ENCODE assay signal across 8 cellular contexts in genomic region chr19:7506385-7507328, GRCh38. TPM values are rescaled to one million over a fixed set of nuclear protein-coding genes. Genes with fewer than 3 reads are reported as not detected.
DNase-seq lines count a peak whose midpoint lies in the region; ATAC-seq and TF ChIP-seq lines count a peak whose summit lies in the region.

No MANE protein-coding gene starts in this region.

- peaks cover 4% of the 10 kb centered on the region for H3K4me1 ChIP-seq in parathyroid adenoma
- H3K4me1 ChIP-seq in suprapubic skin = peaks cover 14% of the 10 kb centered on the region

- no peak for ATAC-seq in GM18873 (IDR thresholded peaks at IDR 0.05; ENCODE audit: low FRiP score, unreplicated experiment)

- no peak overlapping the region for H3K4me2 ChIP-seq in parathyroid adenoma (ENCODE audit: low read length)

- WGBS in suprapubic skin = 29% methylated on average over 17 of the region's 20 CpGs

- no peak for TF ChIP-seq POLR2A in suprapubic skin (IDR thresholded peaks at IDR 0.05)

- TF ChIP-seq CTCF in parathyroid adenoma (IDR thresholded peaks at IDR 0.05) (no peak), suprapubic skin (IDR thresholded peaks at IDR 0.05) (no peak)

- peak overlapping the region; percentile 32; the same call in 1 of the 2 replicates for H3K4me3 ChIP-seq in H7 (ENCODE audit: insufficient read depth, low read depth, low read length)
- H3K4me3 ChIP-seq in parathyroid adenoma (ENCODE audit: low read depth, low read length) = no peak overlapping the region
- no peak overlapping the region for H3K4me3 ChIP-seq in suprapubic skin

- TF ChIP-seq EP300 in suprapubic skin (IDR thresholded peaks at IDR 0.05) = no peak

- H3K27ac ChIP-seq in parathyroid adenoma = no peak overlapping the region
- H3K27ac ChIP-seq in suprapubic skin = no peak overlapping the region

- peaks cover 7% of the 10 kb centered on the region for H3K27me3 ChIP-seq in H7 (ENCODE audit: control insufficient read depth, insufficient read depth, low read length)
- no peaks in the 10 kb centered on the region for H3K27me3 ChIP-seq in parathyroid adenoma (ENCODE audit: control insufficient read depth, insufficient read depth, low read length)
- peaks cover 8% of the 10 kb centered on the region for H3K27me3 ChIP-seq in suprapubic skin

- DNase-seq in AG08395 (ENCODE audit: low spot score) (peak; percentile 53), H7 (peak; percentile 90), NCI-H82 (lab: John Stamatoyannopoulos, UW) (peak; percentile 99), glomerular visceral epithelial cell (ENCODE audit: extremely low spot score) (peak; percentile 61), suprapubic skin (ENCODE audit: low spot score in 2 of 2) (no peak)
- peak; percentile 66 to 77 for DNase-seq in activated T-cell treated with anti-CD3 and anti-CD28 coated beads, Interleukin-2, amount 50 U/mL, for 48 hours

- peak overlapping the region; percentile 50 for H2AFZ ChIP-seq in parathyroid adenoma

- no peaks in the 10 kb centered on the region for H3K36me3 ChIP-seq in H7 (replicated peaks; ENCODE audit: control insufficient read depth, insufficient read depth, low read length)
- H3K36me3 ChIP-seq in parathyroid adenoma (ENCODE audit: control insufficient read depth, insufficient read depth, low read length) = no peaks in the 10 kb centered on the region
- no peaks in the 10 kb centered on the region for H3K36me3 ChIP-seq in suprapubic skin

- no peak overlapping the region for H3K9ac ChIP-seq in parathyroid adenoma

- H3K9me3 ChIP-seq in parathyroid adenoma (ENCODE audit: control insufficient read depth, low read length) = no peaks in the 10 kb centered on the region
- H3K9me3 ChIP-seq in suprapubic skin = no peaks in the 10 kb centered on the region

- no peaks in the 10 kb centered on the region for H3K79me2 ChIP-seq in parathyroid adenoma

RNA-seq across cellular contexts. Expression of gene ZNF358, which starts 9.2 kb away (rescaled TPM):
- total RNA-seq in H7 (2014; rRNA removed; shearing (Covaris generic)) = 52.1 and 54.8 TPM in 2 replicates
- total RNA-seq in suprapubic skin = 10 to 100 TPM; 28.7 to 48.5 (median 39.5) TPM

RNA-seq across cellular contexts. Expression of gene MCOLN1, which starts 15.8 kb away (rescaled TPM):
- 6.8 and 6.9 TPM in 2 replicates for total RNA-seq in H7 (2014; rRNA removed; shearing (Covaris generic))
- total RNA-seq in suprapubic skin = 10 to 100 TPM; 15.9 to 43.6 (median 29.5) TPM

RNA-seq across cellular contexts. Expression of gene PEX11G, which starts 17.8 kb away (rescaled TPM):
- 2.4 and 3.5 TPM in 2 replicates for total RNA-seq in H7 (2014; rRNA removed; shearing (Covaris generic))
- total RNA-seq in suprapubic skin = 1 to 10 TPM; 2.9 to 5.2 (median 4.1) TPM

RNA-seq across cellular contexts. Expression of gene PNPLA6, which starts 28.9 kb away (rescaled TPM):
- total RNA-seq in H7 (2014; rRNA removed; shearing (Covaris generic)) = 87.4 and 114 TPM in 2 replicates
- total RNA-seq in suprapubic skin = 100 to 1,000 TPM in 1 of 4 donors, 10 to 100 TPM in 3; 57.8 to 112 (median 78.5) TPM

Comparison
In these comparisons a context has a peak if more than half of its experiments do, and no peak if none do; other contexts are left out.
1. DNase-seq: peak in AG08395 (single experiment), H7 (single experiment), NCI-H82 (single experiment), activated T-cell treated with anti-CD3 and anti-CD28 coated beads, Interleukin-2, amount 50 U/mL, for 48 hours (2 of 2) and glomerular visceral epithelial cell (single experiment); none in suprapubic skin (0 of 2).